23 cellular contexts compared by ENCODE assay signal in the genomic region with DNA sequence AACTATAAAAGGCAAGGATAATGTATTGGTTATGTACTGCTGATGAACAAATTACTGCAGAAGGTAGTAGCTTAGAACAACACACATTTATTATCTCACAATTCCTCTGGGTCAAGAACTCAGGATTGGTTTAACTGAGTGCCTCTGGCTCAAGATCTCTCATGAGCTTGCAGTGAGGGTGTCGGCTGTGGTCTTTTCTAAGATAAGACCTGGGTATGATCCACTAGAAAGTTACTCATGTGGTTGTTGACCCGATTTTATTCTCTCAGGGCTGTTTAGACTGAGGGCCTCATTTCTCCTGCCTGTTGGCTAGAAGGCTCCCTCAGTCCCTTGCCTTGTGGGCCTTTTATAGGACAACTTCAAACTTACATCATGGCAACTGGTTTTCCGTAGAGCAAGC.
"Had no signal": no experiment of that assay in that cellular context is flagged by ENCODE, and none has a peak within 500 bp of the region (broad histone marks: within the 10 kb centered on the region; RNA-seq: fewer than 3 reads in every experiment).

No MANE protein-coding gene starts in this region.

- DNase-seq: dermis blood vessel endothelial cell; effector memory CD8-positive, alpha-beta T cell; mucosa of descending colon; naive B cell; pancreas; stimulated activated CD4-positive, alpha-beta T cell treated with anti-CD3 and anti-CD28 coated beads, Interleukin-2, amount 100 ng/mL, for 24 hours; stimulated activated CD4-positive, alpha-beta T cell treated with anti-CD3 and anti-CD28 coated beads, Interleukin-4, amount 100 ng/mL, for 24 hours; stimulated activated naive CD4-positive, alpha-beta T cell treated with Interleukin-2 at 50 U/mL for 16 hours; substantia nigra; testis; tibial artery; upper lobe of left lung; uterus had no signal

- H3K4me3 ChIP-seq: coronary artery, lung, mucosa of descending colon, pancreas, right atrium auricular region, testis, tibial artery, upper lobe of left lung, uterus had no signal

- H3K36me3 ChIP-seq: neutrophil, pancreas, right atrium auricular region, tibial artery, upper lobe of left lung, uterus had no signal

- H3K9me3 ChIP-seq: mucosa of descending colon, neutrophil, pancreas, right atrium auricular region, testis, tibial artery, upper lobe of left lung, uterus had no signal

- H3K27me3 ChIP-seq: neutrophil, right atrium auricular region, testis, tibial artery, upper lobe of left lung, uterus had no signal

- H3K27ac ChIP-seq: coronary artery, neutrophil, pancreas, right atrium auricular region, testis, tibial artery, upper lobe of left lung, uterus had no signal

- FAIRE-seq: endometrium, frontal cortex, keratinocyte, pancreas had no signal

- ATAC-seq: effector memory CD8-positive, alpha-beta T cell; mucosa of descending colon; natural killer cell treated with Interleukin-12 subunit alpha and Interleukin-12 subunit beta and Interleukin-15 and Interleukin-18, amount 100 ng/mL, for 72 hours; pancreas; sciatic nerve; stimulated activated effector memory CD8-positive, alpha-beta T cell treated with anti-CD3 and anti-CD28 coated beads, Interleukin-12 subunit alpha, Interleukin-12 subunit beta, amount 100 ng/mL, for 72 hours had no signal

- H3K4me1 ChIP-seq: pancreas, right atrium auricular region, testis, tibial artery, upper lobe of left lung, uterus had no signal
